8 cellular contexts compared by ENCODE assay signal in the genomic region with DNA sequence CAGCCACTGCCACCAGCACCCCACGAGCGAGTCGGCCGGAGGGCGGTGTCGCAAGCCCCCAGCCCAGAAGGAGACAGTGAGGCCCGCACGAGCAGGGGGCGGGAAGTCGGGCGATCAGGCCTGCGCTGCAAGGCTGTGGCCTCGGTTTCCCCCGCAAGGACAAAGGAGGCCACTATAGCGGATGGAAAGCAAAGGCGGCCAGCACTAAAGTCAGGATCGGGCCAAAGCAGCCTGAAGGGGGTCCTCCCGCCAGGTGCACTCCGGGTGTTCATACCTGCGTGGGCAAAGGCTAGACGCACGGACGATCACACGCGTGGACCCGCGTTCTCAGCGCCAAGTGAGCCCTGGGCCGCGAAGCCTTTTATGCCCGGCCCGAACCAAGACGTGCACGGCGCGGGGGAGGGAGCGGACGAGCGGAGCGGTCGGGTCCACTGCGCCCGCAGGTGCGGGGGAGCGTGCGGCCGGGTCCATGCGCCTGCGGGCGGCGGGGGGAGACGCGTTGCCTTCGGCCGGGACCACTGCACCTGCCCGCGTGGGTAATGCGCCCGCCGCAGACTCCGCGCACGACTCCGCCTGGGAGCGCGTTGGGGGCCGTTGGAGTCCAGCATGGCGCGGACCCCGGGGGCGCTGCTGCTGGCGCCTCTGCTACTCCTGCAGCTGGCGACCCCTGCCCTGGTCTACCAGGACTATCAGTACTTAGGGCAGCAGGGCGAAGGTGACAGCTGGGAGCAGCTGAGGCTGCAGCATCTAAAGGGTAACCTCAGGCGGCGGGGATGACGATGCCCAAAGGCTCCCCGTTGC. TPM values are rescaled to one million over a fixed set of nuclear protein-coding genes. Genes with fewer than 3 reads are reported as not detected.
DNase-seq lines count a peak whose midpoint lies in the region; TF ChIP-seq lines count a peak whose summit lies in the region.

TSS of gene PRDX2 (minus strand) at position 335 of the 801 bp plus-strand sequence. CDS start 539 bp downstream, outside the sequence.
TSS of gene THSD8 (plus strand) at position 604 of the 801 bp plus-strand sequence. CDS start at position 607, 3 bp downstream.

- peaks cover 23% of the 10 kb centered on the region for H3K79me2 ChIP-seq in mammary epithelial cell (ENCODE audit: insufficient read depth, low read length)

- intact Hi-C loops in mammary epithelial cell (cut with micrococcal nuclease): no loop called here

- no peaks in the 10 kb centered on the region for H4K20me1 ChIP-seq in mammary epithelial cell (ENCODE audit: insufficient read depth, low read length)

- TF ChIP-seq CTCF in VCaP (conservative IDR thresholded peaks at IDR 0.05) (no peak), mammary epithelial cell (conservative IDR thresholded peaks at IDR 0.05 in 1 of 2, IDR thresholded peaks at IDR 0.05 in 1 of 2; ENCODE audit: extremely low read depth in 1 of 2, insufficient read depth in 1 of 2, low read depth in 1 of 2, low read length in 2 of 2) (no peak)

- peaks cover 2% of the 10 kb centered on the region for H3K36me3 ChIP-seq in mammary epithelial cell (ENCODE audit: insufficient read depth, low read length)
- peaks cover 12% of the 10 kb centered on the region for H3K36me3 ChIP-seq in skeletal muscle satellite cell (ENCODE audit: insufficient read depth, low read length)

- H2AFZ ChIP-seq in mammary epithelial cell (ENCODE audit: low read depth, low read length): peak within 1 kb of the TSS; percentile 87

- H3K9ac ChIP-seq in mammary epithelial cell (ENCODE audit: insufficient read depth, low read length) (peak within 1 kb of the TSS; percentile 62), skeletal muscle satellite cell (ENCODE audit: low read depth, low read length) (peak within 1 kb of the TSS; percentile 89)

- H3K4me3 ChIP-seq in mammary epithelial cell (replicated peaks in 1 of 3; ENCODE audit: insufficient read depth in 1 of 3, low read depth in 2 of 3, low read length in 3 of 3) (peak within 1 kb of the TSS; percentile 67 to 96 (median 94)), skeletal muscle satellite cell (ENCODE audit: low read length) (peak within 1 kb of the TSS; percentile 99)

- in situ Hi-C loops in mammary epithelial cell (cut with MboI; ENCODE audit: low sequenced_read_pairs in 2 of 2): no loop called here

- BruUV-seq in mammary epithelial cell (replicated peaks; lab: Mats Ljungman, UMichigan): no TSS peak

- H3K9me3 ChIP-seq in mammary epithelial cell (replicated peaks; ENCODE audit: insufficient read depth, low read length) (no peaks in the 10 kb centered on the region), skeletal muscle satellite cell (replicated peaks; ENCODE audit: low read length) (no peaks in the 10 kb centered on the region)

- H3K4me1 ChIP-seq in mammary epithelial cell (ENCODE audit: insufficient read depth, low read length) (peaks cover 21% of the 10 kb centered on the region), skeletal muscle satellite cell (ENCODE audit: control insufficient read depth, insufficient read depth, low read length) (peaks cover 24% of the 10 kb centered on the region)

- DNase-seq in NCI-H345 (lab: John Stamatoyannopoulos, UW): peak; percentile 54
- no peak for DNase-seq in NCI-H345 treated with DMSO at 0.1 percent for 48 hours (lab: John Stamatoyannopoulos, UW; ENCODE audit: unreplicated experiment)
- DNase-seq in NCI-H2029 treated with DMSO at 0.1 percent for 48 hours (lab: John Stamatoyannopoulos, UW): peak; percentile 63
- peak; percentile 69 for DNase-seq in mammary epithelial cell
- peak; percentile 72 for DNase-seq in iPS-NIHi7 (ENCODE audit: extremely low spot score)
- no peak for DNase-seq in GDM1 (lab: John Stamatoyannopoulos, UW)

- H3K4me2 ChIP-seq in mammary epithelial cell (ENCODE audit: insufficient read depth, low read depth, low read length): peak within 1 kb of the TSS; percentile 99
- peak within 1 kb of the TSS; percentile 100 for H3K4me2 ChIP-seq in skeletal muscle satellite cell (ENCODE audit: low read length)

- peak within 1 kb of the TSS; percentile 92 for H3K27ac ChIP-seq in VCaP
- peak within 1 kb of the TSS; percentile 36 for H3K27ac ChIP-seq in mammary epithelial cell (ENCODE audit: insufficient read depth, low read depth, low read length)

- dilution Hi-C loops in mammary epithelial cell (cut with HindIII; ENCODE audit: low sequenced_read_pairs): loop anchor here (5.0 kb wide), 2 partner anchors 39 to 46 kb away; no protein-coding TSS in a partner anchor

- WGBS in mammary epithelial cell (ENCODE audit: low coverage, missing lambda C conversion rate): under 1% methylated on average over 23 of the region's 78 CpGs

- CTCF ChIA-PET in mammary epithelial cell (lab: Charles Lee; ENCODE audit: low non-redundant PET): no interaction called here

- no peaks in the 10 kb centered on the region for H3K27me3 ChIP-seq in mammary epithelial cell (ENCODE audit: insufficient read depth, low read length)
- H3K27me3 ChIP-seq in skeletal muscle satellite cell (ENCODE audit: control insufficient read depth, insufficient read depth, low read length): no peaks in the 10 kb centered on the region

RNA-seq across cellular contexts. Expression of gene PRDX2, which starts in this region (rescaled TPM):
- 100 to 1,000 TPM; 169 to 202 TPM for total RNA-seq in mammary epithelial cell
- 377 TPM for polyA plus RNA-seq in mammary epithelial cell
- polyA minus RNA-seq in mammary epithelial cell: 324 TPM
- 112 and 139 TPM in 2 replicates for total RNA-seq in skeletal muscle satellite cell (2012; rRNA removed)

RNA-seq across cellular contexts. Expression of gene THSD8, which starts in this region (rescaled TPM):
- total RNA-seq in mammary epithelial cell: 10 to 100 TPM in 1 of 2 donors, not detected in 1; 19.8 TPM
- not detected for polyA plus RNA-seq in mammary epithelial cell
- polyA minus RNA-seq in mammary epithelial cell: 24.4 TPM
- total RNA-seq in skeletal muscle satellite cell (2012; rRNA removed): not detected in 2 replicates

Comparison
In these comparisons a context has a peak if more than half of its experiments do, and no peak if none do; other contexts are left out.
1. DNase-seq: peak in NCI-H345 (single experiment), NCI-H2029 treated with DMSO at 0.1 percent for 48 hours (single experiment), mammary epithelial cell (single experiment) and iPS-NIHi7 (single experiment); none in NCI-H345 treated with DMSO at 0.1 percent for 48 hours (single experiment) and GDM1 (single experiment).